17 cellular contexts compared by ENCODE assay signal in genomic region chr12:79765157-79765556, GRCh38.
DNase-seq lines count a peak whose midpoint lies in the region; ATAC-seq and TF ChIP-seq lines count a peak whose summit lies in the region.
"Had no signal": no experiment of that assay in that cellular context is flagged by ENCODE, and none has a peak within 500 bp of the region (broad histone marks: within the 10 kb centered on the region; RNA-seq: fewer than 3 reads in every experiment).

No MANE protein-coding gene starts in this region.

- H3K27me3 ChIP-seq in mesendoderm (ENCODE audit: insufficient read depth, low read length, poor library complexity) (no peaks in the 10 kb centered on the region), upper lobe of right lung (no peaks in the 10 kb centered on the region)
- H3K27me3 ChIP-seq: BLaER1 had no signal

- H3K4me2 ChIP-seq in mesendoderm (ENCODE audit: low read length): no peak overlapping the region
- H3K4me2 ChIP-seq: A549, BLaER1 had no signal

- H3K4ac ChIP-seq in mesendoderm (ENCODE audit: low read depth, low read length): no peak overlapping the region

- H3K18ac ChIP-seq in mesendoderm (ENCODE audit: low read length): no peak overlapping the region

- no peaks in the 10 kb centered on the region for H3K79me1 ChIP-seq in mesendoderm (ENCODE audit: low read length)

- H3K36me3 Mint-ChIP-seq in activated T-cell treated with anti-CD3 and anti-CD28 coated beads, Interleukin-2, amount 50 U/mL, for 72 hours (ENCODE audit: insufficient read depth in 2 of 2): no peaks in the 10 kb centered on the region
- no peaks in the 10 kb centered on the region for H3K36me3 Mint-ChIP-seq in activated T-cell treated with anti-CD3 and anti-CD28 coated beads, Interleukin-2, amount 50 U/mL, for 24 hours (ENCODE audit: low read depth)
- no peaks in the 10 kb centered on the region for H3K36me3 Mint-ChIP-seq in CD14-positive monocyte
- H3K36me3 Mint-ChIP-seq: CD8-positive, alpha-beta T cell had no signal

- H3K9me3 ChIP-seq in upper lobe of right lung: no peaks in the 10 kb centered on the region
- H3K9me3 ChIP-seq: A549, BLaER1, HAP-1 had no signal

- H4K5ac ChIP-seq in mesendoderm (ENCODE audit: low read length): no peak overlapping the region

- H2BK5ac ChIP-seq in mesendoderm (ENCODE audit: low read length): no peak overlapping the region

- TF ChIP-seq CTCF in upper lobe of right lung (IDR thresholded peaks at IDR 0.05): no peak
- no peak for TF ChIP-seq CTCF in CD14-positive monocyte (IDR thresholded peaks at IDR 0.05)

- no peaks in the 10 kb centered on the region for H3K4me1 ChIP-seq in mesendoderm (ENCODE audit: control insufficient read depth, low read depth, low read length)
- H3K4me1 ChIP-seq in upper lobe of right lung: no peaks in the 10 kb centered on the region
- H3K4me1 ChIP-seq: A549, BLaER1 had no signal

- no peaks in the 10 kb centered on the region for H3K4me1 Mint-ChIP-seq in activated T-cell treated with anti-CD3 and anti-CD28 coated beads, Interleukin-2, amount 50 U/mL, for 72 hours (ENCODE audit: low read depth)
- H3K4me1 Mint-ChIP-seq in activated T-cell treated with anti-CD3 and anti-CD28 coated beads, Interleukin-2, amount 50 U/mL, for 24 hours (ENCODE audit: low read depth): no peaks in the 10 kb centered on the region
- no peaks in the 10 kb centered on the region for H3K4me1 Mint-ChIP-seq in CD14-positive monocyte

- ATAC-seq in activated T-cell treated with anti-CD3 and anti-CD28 coated beads, Interleukin-2, amount 50 U/mL, for 72 hours (replicated peaks in 1 of 2): no peak
- no peak for ATAC-seq in HG03565 (IDR thresholded peaks at IDR 0.05; ENCODE audit: unreplicated experiment)
- no peak for ATAC-seq in upper lobe of right lung
- ATAC-seq: CD8-positive, alpha-beta T cell had no signal

- H2BK15ac ChIP-seq in mesendoderm (replicated peaks; ENCODE audit: low read depth): no peak overlapping the region

- no peak overlapping the region for H3K4me3 Mint-ChIP-seq in activated T-cell treated with anti-CD3 and anti-CD28 coated beads, Interleukin-2, amount 50 U/mL, for 72 hours
- no peak overlapping the region for H3K4me3 Mint-ChIP-seq in activated T-cell treated with anti-CD3 and anti-CD28 coated beads, Interleukin-2, amount 50 U/mL, for 24 hours
- H3K4me3 Mint-ChIP-seq in CD14-positive monocyte: no peak overlapping the region
- H3K4me3 Mint-ChIP-seq: CD8-positive, alpha-beta T cell had no signal

- no CpG with 5 or more reads among the region's 1 CpG for WGBS in mesendoderm (ENCODE audit: extremely low coverage, insufficient coverage, low lambda C conversion rate)

- no peak overlapping the region for H3K56ac ChIP-seq in mesendoderm (ENCODE audit: low read length)

- H2BK120ac ChIP-seq in mesendoderm (ENCODE audit: low read depth, low read length): no peak overlapping the region

- intact Hi-C loops in upper lobe of right lung (cut with DNase I): no loop called here
- intact Hi-C loops in CD14-positive monocyte (cut with micrococcal nuclease): no loop called here

- no peaks in the 10 kb centered on the region for H3K36me3 ChIP-seq in mesendoderm (ENCODE audit: control insufficient read depth, insufficient read depth, low read length)
- no peaks in the 10 kb centered on the region for H3K36me3 ChIP-seq in upper lobe of right lung
- H3K36me3 ChIP-seq: BLaER1, HAP-1 had no signal

- H3K27me3 Mint-ChIP-seq in activated T-cell treated with anti-CD3 and anti-CD28 coated beads, Interleukin-2, amount 50 U/mL, for 72 hours (ENCODE audit: low read depth): no peaks in the 10 kb centered on the region
- H3K27me3 Mint-ChIP-seq in activated T-cell treated with anti-CD3 and anti-CD28 coated beads, Interleukin-2, amount 50 U/mL, for 24 hours: peaks cover 4% of the 10 kb centered on the region
- H3K27me3 Mint-ChIP-seq in CD14-positive monocyte (ENCODE audit: low read depth in 3 of 3): peaks cover 0 to 1% (median 0%) of the 10 kb centered on the region in 3 donors

- no peak overlapping the region for H4K8ac ChIP-seq in mesendoderm (ENCODE audit: low read depth, low read length)

- no peak overlapping the region for H3K23ac ChIP-seq in mesendoderm (ENCODE audit: low read length)

- no peak overlapping the region for H2AK5ac ChIP-seq in mesendoderm (ENCODE audit: low read length)

- H3K4me3 ChIP-seq in mesendoderm (ENCODE audit: low read length) (no peak overlapping the region), upper lobe of right lung (no peak overlapping the region)
- H3K4me3 ChIP-seq: A549, BLaER1, HAP-1 had no signal

- no peaks in the 10 kb centered on the region for H3K79me2 ChIP-seq in mesendoderm (ENCODE audit: control insufficient read depth, insufficient read depth, low read length)

- no peak overlapping the region for H3K9ac ChIP-seq in mesendoderm (ENCODE audit: low read length)
- H3K9ac ChIP-seq: BLaER1 had no signal

- H3K27ac ChIP-seq in mesendoderm (ENCODE audit: low read depth, low read length) (no peak overlapping the region), upper lobe of right lung (no peak overlapping the region)
- H3K27ac ChIP-seq: 22Rv1, A549, BLaER1 had no signal

- H3K27ac Mint-ChIP-seq in activated T-cell treated with anti-CD3 and anti-CD28 coated beads, Interleukin-2, amount 50 U/mL, for 72 hours: peak overlapping the region; percentile 36
- no peak overlapping the region for H3K27ac Mint-ChIP-seq in activated T-cell treated with anti-CD3 and anti-CD28 coated beads, Interleukin-2, amount 50 U/mL, for 24 hours
- no peak overlapping the region for H3K27ac Mint-ChIP-seq in CD14-positive monocyte
- H3K27ac Mint-ChIP-seq: CD8-positive, alpha-beta T cell had no signal

- no peak for DNase-seq in activated T-cell treated with anti-CD3 and anti-CD28 coated beads, Interleukin-2, amount 50 U/mL, for 72 hours
- no peak for DNase-seq in activated T-cell treated with anti-CD3 and anti-CD28 coated beads, Interleukin-2, amount 50 U/mL, for 24 hours
- DNase-seq in astrocyte of the hippocampus (ENCODE audit: low read depth, low spot score) (peak; percentile 22), mesendoderm (peak; percentile 28), NCI-H2171 (lab: John Stamatoyannopoulos, UW) (no peak), upper lobe of right lung (no peak), CD14-positive monocyte (ENCODE audit: low spot score) (no peak)
- DNase-seq: Calu3; CD8-positive, alpha-beta T cell; DMS 273 treated with DMSO at 0.1 percent for 48 hours; DMS53; DND-41 had no signal

- H3K9me3 Mint-ChIP-seq in activated T-cell treated with anti-CD3 and anti-CD28 coated beads, Interleukin-2, amount 50 U/mL, for 72 hours: peaks cover 0 to 1% of the 10 kb centered on the region in 2 donors
- H3K9me3 Mint-ChIP-seq in activated T-cell treated with anti-CD3 and anti-CD28 coated beads, Interleukin-2, amount 50 U/mL, for 24 hours: no peaks in the 10 kb centered on the region
- peaks cover 0 to 9% (median 4%) of the 10 kb centered on the region in 7 donors for H3K9me3 Mint-ChIP-seq in CD14-positive monocyte
- H3K9me3 Mint-ChIP-seq: CD8-positive, alpha-beta T cell had no signal

Comparison
In these comparisons a context has a peak if more than half of its experiments do, and no peak if none do; other contexts are left out.
1. DNase-seq: peak in astrocyte of the hippocampus (single experiment) and mesendoderm (single experiment); none in activated T-cell treated with anti-CD3 and anti-CD28 coated beads, Interleukin-2, amount 50 U/mL, for 72 hours (0 of 2), activated T-cell treated with anti-CD3 and anti-CD28 coated beads, Interleukin-2, amount 50 U/mL, for 24 hours (single experiment), NCI-H2171 (single experiment), upper lobe of right lung (single experiment) and CD14-positive monocyte (single experiment).